In genomic region chr3:58414538-58415197, GRCh38 we compare ENCODE assay signal across 8 cellular contexts. TPM values are rescaled to one million over a fixed set of nuclear protein-coding genes. Genes with fewer than 3 reads are reported as not detected.
DNase-seq lines count a peak whose midpoint lies in the region; ATAC-seq and TF ChIP-seq lines count a peak whose summit lies in the region.

No MANE protein-coding gene starts in this region.

- no peak overlapping the region for H3K27ac Mint-ChIP-seq in memory B cell

- H3K27ac ChIP-seq in VCaP = peak overlapping the region; percentile 38; the same call in 1 of the 2 replicates
- peak overlapping the region in 2 of 5 donors; percentile 7 to 18 for H3K27ac ChIP-seq in stomach

- H3K27me3 Mint-ChIP-seq in memory B cell = no peaks in the 10 kb centered on the region

- intact Hi-C loops in stomach (cut with DNase I; ENCODE audit: low total_unique reads) = no loop called here

- no peak overlapping the region for H3K4me3 ChIP-seq in stomach

- ATAC-seq in memory B cell (ENCODE audit: low read depth) (peak; percentile 69), GM21737 (IDR thresholded peaks at IDR 0.05; ENCODE audit: unreplicated experiment) (no peak)

- H3K27me3 ChIP-seq in stomach = no peaks in the 10 kb centered on the region

- DNase-seq in ACHN (peak; percentile 57), NCI-H146 treated with DMSO at 0.1 percent for 48 hours (lab: John Stamatoyannopoulos, UW; ENCODE audit: unreplicated experiment) (peak; percentile 39), memory B cell (ENCODE audit: low spot score in 2 of 2) (peak; percentile 62 to 66), stomach (peak; percentile 40)
- peak; percentile 36 for DNase-seq in effector CD4-positive, alpha-beta T cell

- peaks cover 4 to 20% (median 10%) of the 10 kb centered on the region in 4 donors for H3K4me1 ChIP-seq in stomach

- TF ChIP-seq POLR2A in stomach (IDR thresholded peaks at IDR 0.05) = no peak

- TF ChIP-seq CTCF in GM12872 (IDR thresholded peaks at IDR 0.05; ENCODE audit: insufficient read depth, low read depth, low read length) = peak; percentile 69
- peak; percentile 92 for TF ChIP-seq CTCF in VCaP (conservative IDR thresholded peaks at IDR 0.05)
- peak in 5 of 7 experiments; percentile 57 to 86 (median 77) for TF ChIP-seq CTCF in stomach (IDR thresholded peaks at IDR 0.05)

- H3K9me3 ChIP-seq in stomach = no peaks in the 10 kb centered on the region

- H3K4me3 Mint-ChIP-seq in memory B cell = no peak overlapping the region

- H3K4me1 Mint-ChIP-seq in memory B cell = peaks cover 14% of the 10 kb centered on the region

- in situ Hi-C loops in ACHN (cut with HindIII; ENCODE audit: low pct_ligation_motif_present, low pct_unique_long_range_greater_than_20kb, low sequenced_read_pairs) = no loop called here

- no peaks in the 10 kb centered on the region for H3K9me3 Mint-ChIP-seq in memory B cell

- no peak for TF ChIP-seq EP300 in stomach (IDR thresholded peaks at IDR 0.05)

- H3K36me3 ChIP-seq in stomach = peaks cover 10 to 59% (median 43%) of the 10 kb centered on the region in 4 donors

- peaks cover 10% of the 10 kb centered on the region for H3K36me3 Mint-ChIP-seq in memory B cell

RNA-seq across cellular contexts. Expression of gene PDHB, which starts 19.0 kb away (rescaled TPM):
- 100 to 1,000 TPM in 3 of 5 donors, 10 to 100 TPM in 2; 24.5 to 246 (median 109) TPM for total RNA-seq in stomach
- 10 to 100 TPM; 70.6 to 88.7 (median 81.3) TPM for polyA plus RNA-seq in stomach
